Comparison of ENCODE assay signal across 1 cellular context in the genomic region with DNA sequence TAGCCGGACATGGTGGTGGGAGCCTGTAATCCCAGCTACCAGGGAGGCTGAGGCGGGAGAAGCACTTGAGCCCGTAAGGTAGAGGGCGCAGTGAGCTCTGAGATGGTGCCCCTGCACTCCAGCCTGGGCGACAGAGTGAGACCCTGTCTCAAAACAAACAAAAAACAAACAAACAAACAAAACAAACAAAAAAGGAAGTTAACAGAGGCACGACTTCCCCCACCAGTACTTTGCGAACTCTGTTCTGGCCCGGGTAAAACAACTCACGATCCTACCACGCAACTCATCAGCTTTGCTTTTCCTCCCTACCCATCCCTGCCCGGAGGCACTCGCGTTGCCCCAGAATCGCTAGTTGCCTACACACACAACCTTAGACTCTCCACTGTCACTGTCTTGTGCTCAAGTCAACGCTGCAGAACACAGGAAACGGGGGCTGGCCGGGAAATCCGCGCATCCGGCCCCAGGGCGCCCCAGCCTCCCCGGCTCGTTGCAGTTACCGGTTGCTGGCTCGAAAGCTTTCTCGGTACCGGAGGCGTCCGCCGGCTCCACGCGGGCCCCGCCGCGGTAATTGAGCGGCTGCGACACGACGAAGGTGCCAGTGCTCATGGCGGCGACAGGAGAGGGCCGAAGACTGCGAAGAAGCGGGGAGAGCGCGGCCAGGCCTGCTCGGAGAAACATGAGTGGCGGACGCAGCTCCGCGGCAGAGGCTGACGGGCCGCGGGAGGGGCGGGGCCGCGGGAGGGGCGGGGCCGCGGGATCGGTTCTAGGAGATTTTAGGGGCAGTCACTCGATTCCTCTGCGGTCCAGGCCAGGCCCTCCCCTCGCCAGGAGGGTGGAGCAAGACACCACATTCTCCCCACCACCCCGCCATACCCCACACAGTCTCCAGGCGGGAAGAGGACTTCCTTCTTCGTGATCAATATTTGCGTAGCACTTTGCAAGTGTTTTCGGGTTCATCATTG.
TF ChIP-seq lines count a peak whose summit lies in the region.

Gene ALDH9A1, minus strand, starts transcription at position 682 of the 962 bp plus-strand sequence. Its CDS starts 4 bp downstream, at position 678.

TF ChIP-seq in GM12878, 131 proteins besides CTCF, POLR2A, EP300 and RAD21 (continued from another document):
- TF ChIP-seq, protein P1, sequence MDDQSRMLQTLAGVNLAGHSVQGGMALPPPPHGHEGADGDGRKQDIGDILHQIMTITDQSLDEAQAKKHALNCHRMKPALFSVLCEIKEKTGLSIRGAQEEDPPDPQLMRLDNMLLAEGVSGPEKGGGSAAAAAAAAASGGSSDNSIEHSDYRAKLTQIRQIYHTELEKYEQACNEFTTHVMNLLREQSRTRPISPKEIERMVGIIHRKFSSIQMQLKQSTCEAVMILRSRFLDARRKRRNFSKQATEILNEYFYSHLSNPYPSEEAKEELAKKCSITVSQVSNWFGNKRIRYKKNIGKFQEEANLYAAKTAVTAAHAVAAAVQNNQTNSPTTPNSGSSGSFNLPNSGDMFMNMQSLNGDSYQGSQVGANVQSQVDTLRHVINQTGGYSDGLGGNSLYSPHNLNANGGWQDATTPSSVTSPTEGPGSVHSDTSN (IDR thresholded peaks at IDR 0.05; ENCODE audit: insufficient replicate concordance, low read depth, low read length): peak; percentile 56
- TF ChIP-seq SMARCA5 (IDR thresholded peaks at IDR 0.05) (peak; percentile 89; the same call in 1 of the 2 replicates), SUPT20H (IDR thresholded peaks at IDR 0.05; ENCODE audit: borderline replicate concordance, control insufficient read depth, low read depth, low read length) (no peak), ESRRA (IDR thresholded peaks at IDR 0.05; ENCODE audit: low read length) (no peak)
- TF ChIP-seq, protein P2, sequence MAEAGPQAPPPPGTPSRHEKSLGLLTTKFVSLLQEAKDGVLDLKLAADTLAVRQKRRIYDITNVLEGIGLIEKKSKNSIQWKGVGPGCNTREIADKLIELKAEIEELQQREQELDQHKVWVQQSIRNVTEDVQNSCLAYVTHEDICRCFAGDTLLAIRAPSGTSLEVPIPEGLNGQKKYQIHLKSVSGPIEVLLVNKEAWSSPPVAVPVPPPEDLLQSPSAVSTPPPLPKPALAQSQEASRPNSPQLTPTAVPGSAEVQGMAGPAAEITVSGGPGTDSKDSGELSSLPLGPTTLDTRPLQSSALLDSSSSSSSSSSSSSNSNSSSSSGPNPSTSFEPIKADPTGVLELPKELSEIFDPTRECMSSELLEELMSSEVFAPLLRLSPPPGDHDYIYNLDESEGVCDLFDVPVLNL (IDR thresholded peaks at IDR 0.05; ENCODE audit: low read depth, low read length): no peak
